20 cellular contexts compared by ENCODE assay signal in genomic region chrX:46488712-46489111, GRCh38. TPM values are rescaled to one million over a fixed set of nuclear protein-coding genes. Genes with fewer than 3 reads are reported as not detected.
DNase-seq lines count a peak whose midpoint lies in the region; ATAC-seq and TF ChIP-seq lines count a peak whose summit lies in the region.
"Had no signal": no experiment of that assay in that cellular context is flagged by ENCODE, and none has a peak within 500 bp of the region (broad histone marks: within the 10 kb centered on the region; RNA-seq: fewer than 3 reads in every experiment).

No MANE protein-coding gene starts in this region.

- no peaks in the 10 kb centered on the region for H3K27me3 ChIP-seq in HUES48 (ENCODE audit: control insufficient read depth, insufficient read depth, low read length)
- no peaks in the 10 kb centered on the region for H3K27me3 ChIP-seq in endodermal cell (ENCODE audit: control insufficient read depth, insufficient read depth, low read length, poor library complexity, severe bottlenecking)

- H3K4me1 ChIP-seq in HUES48 (ENCODE audit: control insufficient read depth, insufficient read depth, low read length) (peaks cover 17% of the 10 kb centered on the region), endodermal cell (ENCODE audit: control insufficient read depth, insufficient read depth, low read length) (no peaks in the 10 kb centered on the region)

- H3K36me3 ChIP-seq in HUES48 (ENCODE audit: control insufficient read depth, insufficient read depth, low read length) (no peaks in the 10 kb centered on the region), endodermal cell (ENCODE audit: control insufficient read depth, insufficient read depth, low read length) (no peaks in the 10 kb centered on the region)

- H3K4me3 ChIP-seq in HUES48 (ENCODE audit: low read depth, low read length): 0 out of 2 replicates have a peak overlapping the region, but pooled peaks have one; percentile 31
- H3K4me3 ChIP-seq in endodermal cell (ENCODE audit: low read length): no peak overlapping the region

- ATAC-seq in HG03520 (IDR thresholded peaks at IDR 0.05; ENCODE audit: unreplicated experiment) (no peak), GM18517 (IDR thresholded peaks at IDR 0.05; ENCODE audit: unreplicated experiment) (no peak)
- ATAC-seq: Panc1, T-cell had no signal

- DNase-seq in ELF-1 (ENCODE audit: low read depth, low spot score) (peak; percentile 67), endodermal cell (peak; percentile 36), iPS-NIHi11 (ENCODE audit: low spot score) (peak; percentile 23), UCSD-AML1 (lab: John Stamatoyannopoulos, UW; ENCODE audit: unreplicated experiment) (no peak), G401 (ENCODE audit: low spot score) (no peak)
- DNase-seq: CD4-positive, CD25-positive, alpha-beta regulatory T cell; HFFc6; NCI-H1048; NCI-H1417; NCI-H187 treated with DMSO at 0.1 percent for 48 hours; NCI-H446; NCI-H524 treated with DMSO at 0.1 percent for 48 hours; NCI-H82; SHP77; T-cell had no signal

- TF ChIP-seq CTCF in endodermal cell (conservative IDR thresholded peaks at IDR 0.05): no peak

- H3K27me3 Mint-ChIP-seq in endodermal cell (ENCODE audit: insufficient read depth): no peaks in the 10 kb centered on the region
- H3K27me3 Mint-ChIP-seq: CD4-positive, CD25-positive, alpha-beta regulatory T cell; T-cell had no signal

- in situ Hi-C loops in G401 (cut with HindIII; ENCODE audit: low sequenced_read_pairs): no loop called here

- H3K27ac ChIP-seq in HUES48 (ENCODE audit: low read depth, low read length) (peak overlapping the region; percentile 79), endodermal cell (ENCODE audit: low read depth, low read length) (no peak overlapping the region)
- H3K27ac ChIP-seq: RWPE1 had no signal

- H3K27ac Mint-ChIP-seq in endodermal cell: no peak overlapping the region
- H3K27ac Mint-ChIP-seq: HFFc6, T-cell had no signal

- H3K36me3 Mint-ChIP-seq in endodermal cell (ENCODE audit: low read depth): peaks cover 49% of the 10 kb centered on the region

- no peak overlapping the region for H3K4me3 Mint-ChIP-seq in endodermal cell
- H3K4me3 Mint-ChIP-seq: CD4-positive, CD25-positive, alpha-beta regulatory T cell; HFFc6; T-cell had no signal

- H3K9ac ChIP-seq in HUES48 (ENCODE audit: low read depth, low read length) (peak overlapping the region; percentile 27; the same call in 1 of the 2 replicates), endodermal cell (ENCODE audit: extremely low read depth, low read length, poor library complexity, severe bottlenecking) (no peak overlapping the region)

- peaks cover 93% of the 10 kb centered on the region for H3K9me3 Mint-ChIP-seq in endodermal cell

- no peaks in the 10 kb centered on the region for H3K4me1 Mint-ChIP-seq in endodermal cell

- 73% methylated on average over 10 of the region's 10 CpGs; no CpG with 5 or more reads in 1 of the 2 experiments for WGBS in endodermal cell (ENCODE audit: insufficient coverage in 1 of 2, insufficient read length in 1 of 2), 2 experiments

- peaks cover 21% of the 10 kb centered on the region for H3K9me3 ChIP-seq in HUES48 (ENCODE audit: control insufficient read depth, insufficient read depth, low read length)
- peaks cover 13% of the 10 kb centered on the region for H3K9me3 ChIP-seq in endodermal cell (ENCODE audit: control insufficient read depth, low read length)

RNA-seq across cellular contexts. Expression of gene ZNF674, which starts 56.5 kb away (rescaled TPM):
- total RNA-seq in endodermal cell: 1 to 10 TPM; 4.4 to 4.6 TPM
- polyA plus RNA-seq in endodermal cell (2013, experiment 1 of 2): 3.4 TPM
- 3.5 TPM for polyA plus RNA-seq in endodermal cell (2013, experiment 2 of 2)
- total RNA-seq in G401 (2014; rRNA removed; shearing (Covaris generic)): 0.98 and 2.0 TPM in 2 replicates

Comparison
In these comparisons a context has a peak if more than half of its experiments do, and no peak if none do; other contexts are left out.
1. DNase-seq: peak in ELF-1 (single experiment), endodermal cell (single experiment) and iPS-NIHi11 (single experiment); none in UCSD-AML1 (single experiment) and G401 (single experiment).